14 cellular contexts compared by ENCODE assay signal in the genomic region with DNA sequence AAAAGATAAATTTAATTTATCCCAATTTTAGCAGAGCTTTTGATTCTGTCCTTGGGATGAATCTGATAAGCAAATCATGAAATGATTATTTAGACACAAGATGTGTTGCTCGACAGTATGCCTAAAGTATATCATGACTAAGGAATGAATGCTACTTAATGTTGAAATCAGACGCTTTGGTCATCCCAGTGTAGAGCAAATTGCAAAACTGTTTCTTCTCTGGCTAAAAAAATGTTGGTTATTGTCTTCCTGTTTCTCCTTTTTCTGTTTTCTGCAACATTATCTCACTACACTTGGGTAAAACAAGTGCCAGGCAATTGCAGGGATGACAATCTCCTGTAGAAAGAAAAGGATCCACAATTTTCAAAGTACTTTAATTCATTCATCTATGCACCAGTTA.
A peak's percentile ranks its signal among the peaks of the same experiment; 100 is the strongest.
DNase-seq lines count a peak whose midpoint lies in the region; ATAC-seq and TF ChIP-seq lines count a peak whose summit lies in the region.
"Had no signal": no experiment of that assay in that cellular context is flagged by ENCODE, and none has a peak within 500 bp of the region (broad histone marks: within the 10 kb centered on the region; RNA-seq: fewer than 3 reads in every experiment).

No MANE protein-coding gene starts in this region.

- H3K4me3 Mint-ChIP-seq in naive thymus-derived CD4-positive, alpha-beta T cell = peak overlapping the region in 1 of 10 donors; percentile 21

- H3K4me1 Mint-ChIP-seq in naive thymus-derived CD4-positive, alpha-beta T cell = peaks cover 36 to 81% (median 74%) of the 10 kb centered on the region in 7 donors

- POLR2A ChIA-PET in naive thymus-derived CD4-positive, alpha-beta T cell (lab: Charles Lee) = no interaction called here

- TF ChIP-seq CTCF in Loucy (conservative IDR thresholded peaks at IDR 0.05; ENCODE audit: low read length) = no peak

- H3K4me2 ChIP-seq in BLaER1 = peak overlapping the region; percentile 77
- H3K4me2 ChIP-seq in Loucy (ENCODE audit: low read depth, low read length, poor library complexity, severe bottlenecking) = peak overlapping the region; percentile 77

- H3K27me3 Mint-ChIP-seq in naive thymus-derived CD4-positive, alpha-beta T cell = no peaks in the 10 kb centered on the region

- peaks cover 33% of the 10 kb centered on the region for H3K79me2 ChIP-seq in Loucy (ENCODE audit: insufficient read depth, low read length)

- peaks cover 26% of the 10 kb centered on the region for H3F3A ChIP-seq in Loucy (ENCODE audit: low read depth)

- H3K36me3 ChIP-seq in BLaER1 (no peaks in the 10 kb centered on the region; the same call in 1 of the 2 replicates), Loucy (ENCODE audit: insufficient read depth, low read length) (no peaks in the 10 kb centered on the region)
- no peaks in the 10 kb centered on the region for H3K36me3 ChIP-seq in naive thymus-derived CD4-positive, alpha-beta T cell (ENCODE audit: control insufficient read depth in 2 of 3, insufficient read depth in 3 of 3, low read length in 3 of 3)
- H3K36me3 ChIP-seq: thyroid gland had no signal

- DNase-seq in amniotic epithelial cell (ENCODE audit: low read depth) (peak; percentile 93), DMS114 treated with DMSO at 0.1 percent for 48 hours (lab: John Stamatoyannopoulos, UW; ENCODE audit: unreplicated experiment) (no peak), nucleus accumbens (lab: John Stamatoyannopoulos, UW) (no peak), NCI-H1092 treated with DMSO at 0.1 percent for 48 hours (lab: John Stamatoyannopoulos, UW) (no peak), DMS153 (lab: John Stamatoyannopoulos, UW) (no peak)
- no peak for DNase-seq in naive thymus-derived CD4-positive, alpha-beta T cell
- DNase-seq: activated naive CD4-positive, alpha-beta T cell treated with Interleukin-2 at 50 U/mL for 16 hours; dermis blood vessel endothelial cell; Karpas-422; mesendoderm; SHP77; thyroid gland had no signal

- no peaks in the 10 kb centered on the region for H3K9me2 ChIP-seq in Loucy (replicated peaks; ENCODE audit: low read depth, low read length)

- H3K27me3 ChIP-seq in BLaER1 (no peaks in the 10 kb centered on the region), Loucy (ENCODE audit: insufficient read depth, low read length, poor library complexity, severe bottlenecking) (no peaks in the 10 kb centered on the region)
- no peaks in the 10 kb centered on the region for H3K27me3 ChIP-seq in naive thymus-derived CD4-positive, alpha-beta T cell (ENCODE audit: control insufficient read depth in 2 of 2, insufficient read depth in 2 of 2, low read length in 2 of 2)
- H3K27me3 ChIP-seq: thyroid gland had no signal

- peak overlapping the region; percentile 42; the same call in 1 of the 2 replicates for H3K27ac ChIP-seq in BLaER1
- no peak overlapping the region for H3K27ac ChIP-seq in naive thymus-derived CD4-positive, alpha-beta T cell (ENCODE audit: low read depth, low read length)
- H3K27ac ChIP-seq: thyroid gland had no signal

- no peak overlapping the region for H2AFZ ChIP-seq in Loucy (ENCODE audit: low read length)

- no peak overlapping the region for H3K27ac Mint-ChIP-seq in naive thymus-derived CD4-positive, alpha-beta T cell

- H3K4me1 ChIP-seq in BLaER1 = peaks cover 76% of the 10 kb centered on the region
- H3K4me1 ChIP-seq in Loucy (ENCODE audit: insufficient read depth, low read length, poor library complexity, severe bottlenecking) = peaks cover 85% of the 10 kb centered on the region
- peaks cover 25 to 37% of the 10 kb centered on the region in 2 donors for H3K4me1 ChIP-seq in naive thymus-derived CD4-positive, alpha-beta T cell (ENCODE audit: control insufficient read depth in 2 of 2, insufficient read depth in 2 of 2, low read length in 2 of 2)

- H3K9me3 Mint-ChIP-seq in naive thymus-derived CD4-positive, alpha-beta T cell = peaks cover 0 to 7% (median 0%) of the 10 kb centered on the region in 11 donors

- no peak overlapping the region for H3K4me3 ChIP-seq in BLaER1
- H3K4me3 ChIP-seq in Loucy (ENCODE audit: low read length, poor library complexity, severe bottlenecking) = no peak overlapping the region
- H3K4me3 ChIP-seq in naive thymus-derived CD4-positive, alpha-beta T cell (ENCODE audit: low read length) = no peak overlapping the region
- H3K4me3 ChIP-seq: thyroid gland had no signal

- CTCF ChIA-PET in naive thymus-derived CD4-positive, alpha-beta T cell (lab: Charles Lee) = no interaction called here

- H4K20me1 ChIP-seq in BLaER1 = no peaks in the 10 kb centered on the region
- H4K20me1 ChIP-seq in Loucy (ENCODE audit: insufficient read depth, low read length, poor library complexity, severe bottlenecking) = no peaks in the 10 kb centered on the region

- H3K9me3 ChIP-seq in BLaER1 = peaks cover 14% of the 10 kb centered on the region
- 0 out of 2 replicates have a peak, but pooled peaks cover 5% of the 10 kb centered on the region for H3K9me3 ChIP-seq in Loucy (ENCODE audit: insufficient read depth, low read depth, low read length)
- H3K9me3 ChIP-seq in naive thymus-derived CD4-positive, alpha-beta T cell (ENCODE audit: control insufficient read depth in 2 of 3, low read length in 3 of 3) = no peaks in the 10 kb centered on the region
- H3K9me3 ChIP-seq: thyroid gland had no signal

- intact Hi-C loops in naive thymus-derived CD4-positive, alpha-beta T cell (cut with micrococcal nuclease) = loop anchor here in 1 of 2 donors (5.0 kb wide), 1 partner anchor 45 kb away; no protein-coding TSS in a partner anchor

- ATAC-seq in naive thymus-derived CD4-positive, alpha-beta T cell = peak; percentile 51

- H3K9ac ChIP-seq in BLaER1 (no peak overlapping the region), Loucy (ENCODE audit: low read depth, low read length, poor library complexity, severe bottlenecking) (peak overlapping the region; percentile 75)

- H3K36me3 Mint-ChIP-seq in naive thymus-derived CD4-positive, alpha-beta T cell = peaks cover 0 to 27% (median 6%) of the 10 kb centered on the region in 5 donors
